In the genomic region with DNA sequence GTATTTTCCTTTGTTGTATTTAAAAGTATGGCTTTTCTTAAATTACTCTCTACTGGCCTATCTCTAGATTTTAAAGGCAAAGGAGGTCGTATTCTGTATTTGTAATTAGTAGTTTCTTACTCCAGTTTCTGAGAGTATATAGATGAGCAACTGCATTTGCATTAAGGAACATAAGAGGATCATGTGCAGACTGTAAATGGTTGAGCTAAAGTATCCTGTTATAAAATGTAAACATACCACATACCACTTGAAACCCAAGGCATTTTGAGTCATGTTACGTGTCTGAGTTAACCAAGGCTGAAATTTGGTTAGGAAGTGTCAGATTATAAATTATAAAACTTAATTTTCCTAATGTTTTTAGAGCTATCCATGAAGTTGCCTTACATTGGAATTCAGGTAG, we compare ENCODE assay signal across 19 cellular contexts.
DNase-seq lines count a peak whose midpoint lies in the region; ATAC-seq lines count a peak whose summit lies in the region.
"Had no signal": no experiment of that assay in that cellular context is flagged by ENCODE, and none has a peak within 500 bp of the region (broad histone marks: within the 10 kb centered on the region; RNA-seq: fewer than 3 reads in every experiment).

No MANE protein-coding gene starts in this region.

- ATAC-seq in HG02938 (IDR thresholded peaks at IDR 0.05; ENCODE audit: unreplicated experiment): peak; percentile 67
- ATAC-seq: activated naive CD4-positive, alpha-beta T cell treated with anti-CD3 and anti-CD28 coated beads, Interleukin-2, amount 50 U/mL, for 72 hours; left lobe of liver had no signal

- peak; percentile 24 for DNase-seq in NCI-H82 (lab: John Stamatoyannopoulos, UW)
- DNase-seq in NCI-H82 treated with DMSO at 0.1 percent for 48 hours (lab: John Stamatoyannopoulos, UW; ENCODE audit: unreplicated experiment): no peak
- peak; percentile 9 for DNase-seq in NCI-H526 treated with DMSO at 0.1 percent for 48 hours (lab: John Stamatoyannopoulos, UW)
- DNase-seq in NCI-H345 treated with DMSO at 0.1 percent for 48 hours (lab: John Stamatoyannopoulos, UW; ENCODE audit: unreplicated experiment): no peak
- DNase-seq in epidermal melanocyte (ENCODE audit: insufficient read length, low spot score): no peak
- no peak for DNase-seq in iPS-NIHi7 (ENCODE audit: extremely low spot score)
- DNase-seq in HPDE6-E6E7 (ENCODE audit: extremely low spot score): no peak
- DNase-seq: 8988T; activated CD4-positive, alpha-beta T cell treated with anti-CD3 and anti-CD28 coated beads, Interleukin-2, amount 50 U/mL, for 1 hour; brain microvascular endothelial cell; DMS 273 treated with DMSO at 0.1 percent for 48 hours; esophagus squamous epithelium; Kasumi-1; NCI-H1417 treated with DMSO at 0.1 percent for 48 hours; PC-9; stimulated activated CD4-positive, alpha-beta T cell treated with anti-CD3 and anti-CD28 coated beads, Interleukin-4, amount 100 ng/mL, for 24 hours had no signal

Comparison
In these comparisons a context has a peak if more than half of its experiments do, and no peak if none do; other contexts are left out.
1. DNase-seq: peak in NCI-H82 (single experiment) and NCI-H526 treated with DMSO at 0.1 percent for 48 hours (single experiment); none in NCI-H82 treated with DMSO at 0.1 percent for 48 hours (single experiment), NCI-H345 treated with DMSO at 0.1 percent for 48 hours (single experiment), epidermal melanocyte (single experiment), iPS-NIHi7 (single experiment) and HPDE6-E6E7 (single experiment).